In the genomic region with DNA sequence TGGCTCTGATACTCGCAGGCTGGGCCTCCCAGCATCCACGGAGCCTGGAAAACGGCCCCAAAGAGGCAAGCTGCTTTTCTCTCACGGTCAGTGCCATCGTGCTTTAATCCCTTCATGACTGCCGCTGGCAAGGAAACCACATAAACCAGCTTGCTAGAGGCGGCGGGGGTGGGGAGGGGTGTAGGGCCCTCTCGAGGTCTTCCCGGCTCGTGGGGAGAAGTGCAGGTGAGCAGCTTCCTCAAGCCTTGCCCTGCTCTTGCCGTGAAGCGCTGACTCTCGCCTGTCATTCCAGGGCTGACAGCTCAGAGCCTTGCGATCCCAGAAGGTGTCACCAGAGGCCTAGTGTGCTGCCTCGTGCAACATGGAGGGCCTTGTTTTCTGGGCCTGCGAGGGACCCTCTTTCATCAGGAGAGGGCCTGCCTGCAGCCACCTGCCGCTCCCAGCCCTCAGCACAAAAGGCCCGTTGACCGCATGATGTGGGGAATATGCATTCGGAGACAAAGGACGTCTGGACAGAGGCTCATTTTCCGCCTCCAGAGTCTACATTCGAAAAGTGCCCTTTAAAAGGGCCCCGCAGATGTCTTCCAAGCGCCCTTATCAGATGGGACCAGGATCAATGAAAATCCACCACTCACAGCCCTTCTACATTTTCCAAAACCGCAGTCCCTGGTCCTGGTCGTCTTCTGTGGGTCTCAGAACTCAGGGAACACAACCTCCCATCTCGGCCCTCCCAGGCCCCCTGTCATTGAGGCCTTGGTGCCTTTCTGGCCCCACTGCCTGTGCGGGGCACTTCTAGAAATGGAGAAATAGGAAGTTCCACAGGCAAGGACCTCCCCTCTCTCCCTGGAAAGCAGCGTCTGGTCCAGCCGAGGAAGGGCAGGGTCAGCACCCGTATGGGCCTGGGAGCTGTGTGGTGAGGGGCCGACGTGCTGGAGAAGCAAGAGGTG, we compare ENCODE assay signal across 1 cellular context.
TF ChIP-seq lines count a peak whose summit lies in the region.

No MANE protein-coding gene starts in this region.

TF ChIP-seq in IMR-90, 13 proteins besides CTCF, POLR2A, EP300 and RAD21 (continued from another document):
- TF ChIP-seq, protein P1, sequence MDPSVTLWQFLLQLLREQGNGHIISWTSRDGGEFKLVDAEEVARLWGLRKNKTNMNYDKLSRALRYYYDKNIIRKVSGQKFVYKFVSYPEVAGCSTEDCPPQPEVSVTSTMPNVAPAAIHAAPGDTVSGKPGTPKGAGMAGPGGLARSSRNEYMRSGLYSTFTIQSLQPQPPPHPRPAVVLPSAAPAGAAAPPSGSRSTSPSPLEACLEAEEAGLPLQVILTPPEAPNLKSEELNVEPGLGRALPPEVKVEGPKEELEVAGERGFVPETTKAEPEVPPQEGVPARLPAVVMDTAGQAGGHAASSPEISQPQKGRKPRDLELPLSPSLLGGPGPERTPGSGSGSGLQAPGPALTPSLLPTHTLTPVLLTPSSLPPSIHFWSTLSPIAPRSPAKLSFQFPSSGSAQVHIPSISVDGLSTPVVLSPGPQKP (IDR thresholded peaks at IDR 0.05; ENCODE audit: borderline replicate concordance, low read depth, low read length), result no peak
- TF ChIP-seq RCOR1 (IDR thresholded peaks at IDR 0.05; ENCODE audit: insufficient replicate concordance, low read length), result no peak
- TF ChIP-seq MAFK (IDR thresholded peaks at IDR 0.05; ENCODE audit: low read depth, low read length), result no peak
